In genomic region chr2:128432423-128432822, GRCh38 we compare ENCODE assay signal across 7 cellular contexts.
"Had no signal": no experiment of that assay in that cellular context is flagged by ENCODE, and none has a peak within 500 bp of the region (broad histone marks: within the 10 kb centered on the region; RNA-seq: fewer than 3 reads in every experiment).

No MANE protein-coding gene starts in this region.

- H2AFZ ChIP-seq: GM23338 had no signal

- H3K4me2 ChIP-seq: GM23338 had no signal

- ATAC-seq: GM23338, HCT116 had no signal

- H3K4me3 ChIP-seq: GM23338, HAP-1 had no signal

- H3K36me3 ChIP-seq: HAP-1 had no signal

- H3K27ac ChIP-seq: HL-60 had no signal

- DNase-seq: H7, HFFc6, KG1 had no signal

- H3K4me1 ChIP-seq: HAP-1 had no signal

- H3K9me3 ChIP-seq: HAP-1 had no signal
